Comparison of ENCODE assay signal across 12 cellular contexts in genomic region chr11:79087238-79087956, GRCh38.
DNase-seq lines count a peak whose midpoint lies in the region; ATAC-seq and TF ChIP-seq lines count a peak whose summit lies in the region.
"Had no signal": no experiment of that assay in that cellular context is flagged by ENCODE, and none has a peak within 500 bp of the region (broad histone marks: within the 10 kb centered on the region; RNA-seq: fewer than 3 reads in every experiment).

No MANE protein-coding gene starts in this region.

- no peak for ATAC-seq in HG03378 (IDR thresholded peaks at IDR 0.05; ENCODE audit: unreplicated experiment)
- no peak for ATAC-seq in HG02970 (IDR thresholded peaks at IDR 0.05; ENCODE audit: low FRiP score, unreplicated experiment)

- H3K23ac ChIP-seq in trophoblast cell (ENCODE audit: low read length) = no peak overlapping the region

- H3K4ac ChIP-seq in trophoblast cell (ENCODE audit: low read depth, low read length) = peak overlapping the region; percentile 82

- peak overlapping the region; percentile 92 for H3K14ac ChIP-seq in trophoblast cell (ENCODE audit: low read length)

- peak overlapping the region; percentile 50 for H4K12ac ChIP-seq in trophoblast cell (ENCODE audit: low read depth, low read length)

- H2AFZ ChIP-seq in trophoblast cell (ENCODE audit: insufficient read depth, low read length, poor library complexity) = peak overlapping the region; percentile 23

- no peaks in the 10 kb centered on the region for H3K9me3 ChIP-seq in SJCRH30 (replicated peaks)
- no peaks in the 10 kb centered on the region for H3K9me3 ChIP-seq in trophoblast cell (ENCODE audit: insufficient read depth, low read depth, low read length)

- H3K4me2 ChIP-seq in trophoblast cell (ENCODE audit: low read length) = peak overlapping the region; percentile 27

- H4K8ac ChIP-seq in trophoblast cell (ENCODE audit: low read depth, low read length) = peak overlapping the region; percentile 87

- in situ Hi-C loops in G401 (cut with HindIII; ENCODE audit: low sequenced_read_pairs) = no loop called here

- peak overlapping the region; percentile 46 for H3K9ac ChIP-seq in trophoblast cell (ENCODE audit: low read length)

- H2BK5ac ChIP-seq in trophoblast cell (ENCODE audit: low read depth, low read length, poor library complexity) = peak overlapping the region; percentile 96

- peak overlapping the region; percentile 95 for H2AK5ac ChIP-seq in trophoblast cell (ENCODE audit: low read length)

- WGBS in trophoblast cell (ENCODE audit: extremely low coverage, insufficient coverage, insufficient read length) = no CpG with 5 or more reads among the region's 9 CpGs

- peaks cover 14% of the 10 kb centered on the region for H3K79me2 ChIP-seq in trophoblast cell (ENCODE audit: control insufficient read depth, insufficient read depth, low read length, poor library complexity)

- no peak for TF ChIP-seq CTCF in fibroblast of the aortic adventitia (IDR thresholded peaks at IDR 0.05; ENCODE audit: insufficient read depth, low read length)

- DNase-seq in G401 (ENCODE audit: low spot score) (peak; percentile 67), SJCRH30 (peak; percentile 55 to 61), fibroblast of the aortic adventitia (ENCODE audit: low read depth) (peak; percentile 82), trophoblast cell (peak in 1 of 2 donors; percentile 16), medulla oblongata (ENCODE audit: extremely low spot score) (no peak)
- no peak for DNase-seq in activated CD4-positive, alpha-beta T cell treated with anti-CD3 and anti-CD28 coated beads for 1 hour
- DNase-seq: dorsolateral prefrontal cortex; midbrain; SIG-M5; stimulated activated CD4-positive, alpha-beta T cell treated with anti-CD3 and anti-CD28 coated beads, Interleukin-2, amount 100 ng/mL, for 48 hours had no signal

- peak overlapping the region; percentile 97 for H2BK120ac ChIP-seq in trophoblast cell (ENCODE audit: insufficient read depth, low read length, poor library complexity)

- H4K91ac ChIP-seq in trophoblast cell (ENCODE audit: low read depth, low read length) = peak overlapping the region; percentile 98

- no peaks in the 10 kb centered on the region for H3K36me3 ChIP-seq in SJCRH30
- H3K36me3 ChIP-seq in trophoblast cell (ENCODE audit: control insufficient read depth in 1 of 2, insufficient read depth in 2 of 2, low read length in 2 of 2) = peaks cover 0 to 5% of the 10 kb centered on the region in 2 experiments

- H3K18ac ChIP-seq in trophoblast cell (ENCODE audit: low read length) = peak overlapping the region; percentile 92

- H3K27ac ChIP-seq in SJCRH30 (peak overlapping the region; percentile 94), trophoblast cell (ENCODE audit: low read depth, low read length) (peak overlapping the region; percentile 99)
- H3K27ac ChIP-seq: dorsolateral prefrontal cortex had no signal

- H3K27me3 ChIP-seq in SJCRH30 (no peaks in the 10 kb centered on the region), trophoblast cell (ENCODE audit: insufficient read depth, low read length) (no peaks in the 10 kb centered on the region)
- H3K27me3 ChIP-seq: dorsolateral prefrontal cortex had no signal

- H3K4me3 ChIP-seq in SJCRH30 = peak overlapping the region; percentile 6; the same call in 1 of the 2 replicates
- H3K4me3 ChIP-seq in fibroblast of the aortic adventitia (ENCODE audit: low read depth, low read length) = no peak overlapping the region
- H3K4me3 ChIP-seq in trophoblast cell (ENCODE audit: low read depth, low read length) = no peak overlapping the region
- H3K4me3 ChIP-seq: dorsolateral prefrontal cortex had no signal

- H3K4me1 ChIP-seq in SJCRH30 (peaks cover 53% of the 10 kb centered on the region), trophoblast cell (ENCODE audit: control insufficient read depth in 1 of 2, insufficient read depth in 2 of 2, low read length in 2 of 2) (peaks cover 31 to 49% of the 10 kb centered on the region in 2 experiments)

- peak overlapping the region; percentile 92 for H2BK12ac ChIP-seq in trophoblast cell (ENCODE audit: low read length)

- peaks cover 43% of the 10 kb centered on the region for H3K79me1 ChIP-seq in trophoblast cell (ENCODE audit: low read length)

Comparison
In these comparisons a context has a peak if more than half of its experiments do, and no peak if none do; other contexts are left out.
1. DNase-seq: peak in G401 (single experiment), SJCRH30 (2 of 2) and fibroblast of the aortic adventitia (single experiment); none in activated CD4-positive, alpha-beta T cell treated with anti-CD3 and anti-CD28 coated beads for 1 hour (single experiment) and medulla oblongata (single experiment).